8 cellular contexts compared by ENCODE assay signal in the genomic region with DNA sequence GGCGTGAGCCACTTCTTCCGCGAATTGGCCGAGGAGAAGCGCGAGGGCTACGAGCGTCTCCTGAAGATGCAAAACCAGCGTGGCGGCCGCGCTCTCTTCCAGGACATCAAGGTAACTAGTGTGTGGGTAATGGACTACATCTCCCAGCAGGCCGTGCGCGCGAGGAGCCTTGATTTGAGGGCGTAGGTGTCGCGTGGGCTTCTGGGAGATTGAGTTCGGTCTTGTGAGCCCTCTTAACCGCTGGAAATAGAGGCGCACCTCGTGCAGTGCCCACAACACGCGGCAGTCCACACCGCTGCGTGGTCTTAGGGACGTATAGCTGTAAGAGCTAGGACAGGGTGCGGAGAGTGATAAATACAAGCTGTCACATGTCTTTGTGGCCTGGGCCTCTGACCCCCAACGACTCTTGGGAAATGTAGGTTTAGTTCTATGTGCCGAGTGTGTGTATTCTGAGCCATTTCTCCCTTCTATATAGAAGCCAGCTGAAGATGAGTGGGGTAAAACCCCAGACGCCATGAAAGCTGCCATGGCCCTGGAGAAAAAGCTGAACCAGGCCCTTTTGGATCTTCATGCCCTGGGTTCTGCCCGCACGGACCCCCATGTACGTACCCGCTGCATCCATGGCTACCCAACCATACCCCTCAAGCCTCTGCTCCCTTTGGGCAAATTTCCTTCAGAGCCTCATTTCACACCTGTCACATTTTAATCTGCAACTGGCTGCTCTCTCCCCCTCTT.
DNase-seq lines count a peak whose midpoint lies in the region; ATAC-seq and TF ChIP-seq lines count a peak whose summit lies in the region.

No MANE protein-coding gene starts in this region.

- peak; percentile 30 for ATAC-seq in HG03097 (IDR thresholded peaks at IDR 0.05; ENCODE audit: low FRiP score, unreplicated experiment)
- no peak for ATAC-seq in GM18861 (IDR thresholded peaks at IDR 0.05; ENCODE audit: unreplicated experiment)

- DNase-seq in NCI-H446 (lab: John Stamatoyannopoulos, UW) (peak; percentile 88 to 91), cerebellar nuclear complex (lab: John Stamatoyannopoulos, UW) (peak; percentile 43 to 77), kidney glomerular epithelial cell (lab: John Stamatoyannopoulos, UW) (peak; percentile 74)
- DNase-seq in activated CD4-positive, alpha-beta T cell treated with anti-CD3 and anti-CD28 coated beads for 24 hours (ENCODE audit: low read depth in 2 of 2) = peak; percentile 76 to 87
- peak; percentile 68 to 76 for DNase-seq in stimulated activated CD4-positive, alpha-beta T cell treated with anti-CD3 and anti-CD28 coated beads, Interleukin-1b, Interleukin-23, amount 100 ng/mL, for 1 hour (ENCODE audit: low read depth in 2 of 2)

- H3K4me3 ChIP-seq in GM12875 (ENCODE audit: low read depth, low read length) = peak overlapping the region; percentile 68

- TF ChIP-seq CTCF in GM12875 (IDR thresholded peaks at IDR 0.05; ENCODE audit: borderline replicate concordance, insufficient read depth, low read depth, low read length) = no peak
